ENCODE assay signal across 8 cellular contexts in the genomic region with DNA sequence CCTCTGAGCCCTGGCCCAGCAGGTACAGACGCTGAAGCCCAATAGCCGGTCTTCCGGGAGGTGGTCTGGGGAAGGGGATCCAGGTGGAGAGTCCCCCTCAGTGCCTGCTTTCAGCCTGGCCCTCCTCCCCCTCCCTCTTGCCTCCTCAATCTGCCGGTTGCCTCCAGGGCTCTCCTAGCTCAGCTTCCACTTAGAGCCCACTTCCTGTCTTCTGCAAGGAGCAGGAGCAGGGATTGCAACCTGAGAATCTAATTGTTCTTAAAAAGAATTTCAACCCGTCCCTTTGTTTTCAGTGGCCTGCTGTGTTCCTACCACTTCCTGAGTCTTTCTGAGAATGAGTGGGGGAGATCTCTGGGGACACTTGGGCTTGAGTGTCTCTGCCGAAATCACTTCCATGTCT. TPM values are rescaled to one million over a fixed set of nuclear protein-coding genes. Genes with fewer than 3 reads are reported as not detected.
DNase-seq lines count a peak whose midpoint lies in the region; ATAC-seq and TF ChIP-seq lines count a peak whose summit lies in the region.
"Not testable (repeated sequence)": the region's sequence is repeated elsewhere in the genome, so short reads cannot be mapped to it uniquely, and the experiment has no call there.

No MANE protein-coding gene starts in this region.

- H3K9me3 Mint-ChIP-seq in WTC11; mesothelial cell of epicardium; stimulated activated naive CD8-positive, alpha-beta T cell treated with anti-CD3 and anti-CD28 coated beads, Interleukin-15, amount 100 ng/mL, for 72 hours: not testable (repeated sequence)

- H3K36me3 Mint-ChIP-seq in WTC11 (peaks cover 41% of the 10 kb centered on the region), mesothelial cell of epicardium (peaks cover 12% of the 10 kb centered on the region)

- H3K36me3 ChIP-seq in KOPT-K1 (ENCODE audit: insufficient read depth, low read length): peaks cover 46% of the 10 kb centered on the region
- H3K36me3 ChIP-seq in NT2/D1 (ENCODE audit: insufficient read depth, insufficient read length, low read length): peaks cover 59% of the 10 kb centered on the region
- H3K36me3 ChIP-seq in adipocyte (ENCODE audit: control insufficient read depth, insufficient read depth, low read length, severe bottlenecking): not testable (repeated sequence)

- H3K27ac ChIP-seq in KOPT-K1 (ENCODE audit: low read depth, low read length, poor library complexity, severe bottlenecking): peak overlapping the region; percentile 51

- CTCF ChIA-PET in WTC11 (lab: Charles Lee): not testable (repeated sequence)

- DNase-seq in EH (ENCODE audit: low read depth): peak; percentile 60
- peak; percentile 92 for DNase-seq in NT2/D1 (ENCODE audit: low read depth, low spot score)
- peak; percentile 76 for DNase-seq in WTC11 (ENCODE audit: low spot score)
- DNase-seq in adipocyte (ENCODE audit: low read depth): peak; percentile 8
- DNase-seq in fibroblast of gingiva (ENCODE audit: low read depth): peak; percentile 10
- DNase-seq in mesothelial cell of epicardium (ENCODE audit: low spot score in 2 of 2, unreplicated experiment in 2 of 2); stimulated activated naive CD8-positive, alpha-beta T cell treated with anti-CD3 and anti-CD28 coated beads, Interleukin-15, amount 100 ng/mL, for 72 hours: not testable (repeated sequence)

- H3K27me3 Mint-ChIP-seq in WTC11 (ENCODE audit: low read depth); mesothelial cell of epicardium (ENCODE audit: low read depth); stimulated activated naive CD8-positive, alpha-beta T cell treated with anti-CD3 and anti-CD28 coated beads, Interleukin-15, amount 100 ng/mL, for 72 hours: not testable (repeated sequence)

- H3K27ac Mint-ChIP-seq in WTC11 (peak overlapping the region; percentile 94), mesothelial cell of epicardium (peak overlapping the region; percentile 37)
- H3K27ac Mint-ChIP-seq in stimulated activated naive CD8-positive, alpha-beta T cell treated with anti-CD3 and anti-CD28 coated beads, Interleukin-15, amount 100 ng/mL, for 72 hours: peak overlapping the region; percentile 27 to 91

- H3K9ac ChIP-seq in NT2/D1 (ENCODE audit: insufficient read length, low read depth); adipocyte (ENCODE audit: low read length): not testable (repeated sequence)

- peaks cover 42% of the 10 kb centered on the region for H3K4me1 Mint-ChIP-seq in WTC11
- not testable (repeated sequence) for H3K4me1 Mint-ChIP-seq in mesothelial cell of epicardium
- H3K4me1 Mint-ChIP-seq in stimulated activated naive CD8-positive, alpha-beta T cell treated with anti-CD3 and anti-CD28 coated beads, Interleukin-15, amount 100 ng/mL, for 72 hours: peaks cover 44% of the 10 kb centered on the region

- POLR2A ChIA-PET in WTC11 (lab: Charles Lee): not testable (repeated sequence)

- peak; percentile 98 for ATAC-seq in WTC11
- ATAC-seq in stimulated activated naive CD8-positive, alpha-beta T cell treated with anti-CD3 and anti-CD28 coated beads, Interleukin-15, amount 100 ng/mL, for 72 hours: not testable (repeated sequence)

- H3K4me3 Mint-ChIP-seq in WTC11: peak overlapping the region; percentile 35
- H3K4me3 Mint-ChIP-seq in mesothelial cell of epicardium: not testable (repeated sequence)
- H3K4me3 Mint-ChIP-seq in stimulated activated naive CD8-positive, alpha-beta T cell treated with anti-CD3 and anti-CD28 coated beads, Interleukin-15, amount 100 ng/mL, for 72 hours: peak overlapping the region in 1 of 2 donors; percentile 6

- H3K4me1 ChIP-seq in NT2/D1 (ENCODE audit: insufficient read depth, insufficient read length); adipocyte (ENCODE audit: control insufficient read depth, insufficient read depth, low read length): not testable (repeated sequence)

- H3K4me3 ChIP-seq in NT2/D1 (ENCODE audit: insufficient read length, low read depth); adipocyte (ENCODE audit: low read length): not testable (repeated sequence)

- not testable (repeated sequence) for H3K9me3 ChIP-seq in KOPT-K1 (ENCODE audit: insufficient read depth, low read length, poor library complexity, severe bottlenecking); NT2/D1 (ENCODE audit: insufficient read depth, low read length); adipocyte (ENCODE audit: control insufficient read depth, low read length)

- not testable (repeated sequence) for TF ChIP-seq CTCF in WTC11 (IDR thresholded peaks at IDR 0.05); mesothelial cell of epicardium (IDR thresholded peaks at IDR 0.05; ENCODE audit: unreplicated experiment)

- H3K27me3 ChIP-seq in NT2/D1 (ENCODE audit: insufficient read depth, insufficient read length); adipocyte (replicated peaks; ENCODE audit: control insufficient read depth, insufficient read depth, low read length): not testable (repeated sequence)

RNA-seq across cellular contexts. Expression of gene DDX11, which starts 6.6 kb away (rescaled TPM):
- total RNA-seq in WTC11 (2021) (179 to 219 TPM (median 186 TPM) in 3 replicates), mesothelial cell of epicardium (104 to 114 TPM (median 105 TPM) in 3 replicates)

Comparison
In these comparisons a context has a peak if more than half of its experiments do, and no peak if none do; other contexts are left out.
1. H3K27ac Mint-ChIP-seq: peak in every context shown above with its lines; median percentile 94 in WTC11; 59 in stimulated activated naive CD8-positive, alpha-beta T cell treated with anti-CD3 and anti-CD28 coated beads, Interleukin-15, amount 100 ng/mL, for 72 hours; 37 in mesothelial cell of epicardium.